In genomic region chr6:32943864-32944263, GRCh38 we compare ENCODE assay signal across 2 cellular contexts.
TF ChIP-seq lines count a peak whose summit lies in the region.

No MANE protein-coding gene starts in this region.

TF ChIP-seq in liver, 16 proteins besides CTCF, POLR2A, EP300 and RAD21:
- TF ChIP-seq HNF4A (conservative IDR thresholded peaks at IDR 0.05) = no peak
- no peak for TF ChIP-seq FOXA2 (IDR thresholded peaks at IDR 0.05)
- no peak for TF ChIP-seq NR2F2 (IDR thresholded peaks at IDR 0.05)
- no peak for TF ChIP-seq GABPA (IDR thresholded peaks at IDR 0.05 in 1 of 2, conservative IDR thresholded peaks at IDR 0.05 in 1 of 2)
- TF ChIP-seq TAF1 (conservative IDR thresholded peaks at IDR 0.05) = no peak

TF ChIP-seq in HepG2, 621 proteins besides CTCF, POLR2A, EP300 and RAD21:
- no peak for TF ChIP-seq MAF1 (CRISPR knock-in tag; IDR thresholded peaks at IDR 0.05; ENCODE audit: borderline replicate concordance)
- no peak for TF ChIP-seq THAP8 (CRISPR knock-in tag; IDR thresholded peaks at IDR 0.05; ENCODE audit: borderline replicate concordance)
- no peak for TF ChIP-seq HDAC1 (CRISPR knock-in tag; IDR thresholded peaks at IDR 0.05)
